8 cellular contexts compared by ENCODE assay signal in the genomic region with DNA sequence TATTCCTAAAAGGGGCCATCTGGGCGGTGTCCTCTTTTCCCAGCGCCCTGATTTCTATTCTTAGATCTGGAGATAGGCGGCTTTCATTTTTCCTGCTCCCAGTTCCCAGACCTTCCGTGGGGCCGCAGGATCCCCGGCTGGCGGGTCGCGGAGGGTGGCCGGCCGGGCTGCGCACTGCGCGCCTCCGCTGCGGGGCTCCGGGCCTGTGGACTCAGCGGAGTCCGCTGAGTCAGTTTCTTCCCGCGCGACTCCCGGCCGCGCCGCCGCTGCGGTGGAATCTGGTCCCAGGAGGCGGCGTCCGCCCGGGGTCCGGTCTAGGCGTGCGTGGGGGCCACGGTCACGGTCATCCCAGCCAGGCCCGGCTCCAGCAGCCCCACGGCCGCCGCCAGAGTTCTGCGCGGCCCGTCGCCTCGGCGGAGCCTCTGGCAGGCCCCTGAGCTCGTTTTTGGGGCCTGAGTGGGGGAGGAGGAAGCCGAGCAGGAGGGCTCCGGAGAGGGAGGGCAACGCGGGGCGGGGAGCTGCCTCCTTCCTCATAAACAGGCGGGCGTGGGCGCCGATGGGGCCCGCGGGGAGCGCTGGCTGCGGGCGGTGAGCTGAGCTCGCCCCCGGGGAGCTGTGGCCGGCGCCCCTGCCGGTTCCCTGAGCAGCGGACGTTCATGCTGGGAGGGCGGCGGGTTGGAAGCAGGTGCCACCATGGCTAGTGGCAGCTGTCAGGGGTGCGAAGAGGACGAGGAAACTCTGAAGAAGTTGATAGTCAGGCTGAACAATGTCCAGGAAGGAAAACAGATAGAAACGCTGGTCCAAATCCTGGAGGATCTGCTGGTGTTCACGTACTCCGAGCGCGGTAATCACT. TPM values are rescaled to one million over a fixed set of nuclear protein-coding genes. Genes with fewer than 3 reads are reported as not detected.
A peak's percentile ranks its signal among the peaks of the same experiment; 100 is the strongest.
DNase-seq lines count a peak whose midpoint lies in the region; ATAC-seq and TF ChIP-seq lines count a peak whose summit lies in the region.

A gene (plus strand): TSS at position 559 of the 853 bp plus-strand sequence. CDS start 135 bp downstream, at position 694.

- WGBS in testis, 2 donors: 0 to 1% methylated on average over 23 to 59 of the region's 78 CpGs

- peak within 1 kb of the TSS; percentile 56 to 68 for H3K4me3 Mint-ChIP-seq in activated T-cell treated with anti-CD3 and anti-CD28 coated beads, Interleukin-2, amount 50 U/mL, for 72 hours
- peak within 1 kb of the TSS; percentile 57 to 82 (median 69) for H3K4me3 Mint-ChIP-seq in naive thymus-derived CD8-positive, alpha-beta T cell

- peaks cover 0 to 2% of the 10 kb centered on the region in 2 donors for H3K9me3 Mint-ChIP-seq in activated T-cell treated with anti-CD3 and anti-CD28 coated beads, Interleukin-2, amount 50 U/mL, for 72 hours
- H3K9me3 Mint-ChIP-seq in naive thymus-derived CD8-positive, alpha-beta T cell: peaks cover 0 to 14% (median 3%) of the 10 kb centered on the region in 9 donors

- no peaks in the 10 kb centered on the region for H3K4me1 ChIP-seq in testis

- peak within 1 kb of the TSS; percentile 33 for H3K27ac Mint-ChIP-seq in activated T-cell treated with anti-CD3 and anti-CD28 coated beads, Interleukin-2, amount 50 U/mL, for 72 hours
- peak within 1 kb of the TSS in 3 of 10 donors; percentile 49 to 77 (median 62) for H3K27ac Mint-ChIP-seq in naive thymus-derived CD8-positive, alpha-beta T cell

- TF ChIP-seq POLR2A in testis (IDR thresholded peaks at IDR 0.05): no peak

- peak within 1 kb of the TSS; percentile 94 to 96 for H3K27ac ChIP-seq in testis

- peak; percentile 53 for ATAC-seq in HG02852 (IDR thresholded peaks at IDR 0.05; ENCODE audit: unreplicated experiment)
- peak; percentile 79 to 84 for ATAC-seq in activated T-cell treated with anti-CD3 and anti-CD28 coated beads, Interleukin-2, amount 50 U/mL, for 72 hours (replicated peaks in 1 of 2)
- peak; percentile 70 to 84 for ATAC-seq in naive thymus-derived CD8-positive, alpha-beta T cell

- intact Hi-C loops in testis (cut with DNase I; ENCODE audit: low total_unique reads): no loop called here

- H3K36me3 Mint-ChIP-seq in activated T-cell treated with anti-CD3 and anti-CD28 coated beads, Interleukin-2, amount 50 U/mL, for 72 hours (ENCODE audit: insufficient read depth in 2 of 2): no peaks in the 10 kb centered on the region
- H3K36me3 Mint-ChIP-seq in naive thymus-derived CD8-positive, alpha-beta T cell: peaks cover 2 to 4% (median 3%) of the 10 kb centered on the region in 3 donors

- peak; percentile 6 for DNase-seq in NCI-H2227 (lab: John Stamatoyannopoulos, UW; ENCODE audit: unreplicated experiment)
- DNase-seq in NCI-H2227 treated with DMSO at 0.1 percent for 48 hours (lab: John Stamatoyannopoulos, UW): no peak
- DNase-seq in NCI-H774 (lab: John Stamatoyannopoulos, UW): peak; percentile 25
- peak; percentile 47 to 49 for DNase-seq in activated T-cell treated with anti-CD3 and anti-CD28 coated beads, Interleukin-2, amount 50 U/mL, for 72 hours
- DNase-seq in fibroblast of peridontal ligament (ENCODE audit: extremely low read depth): peak; percentile 72
- DNase-seq in naive thymus-derived CD8-positive, alpha-beta T cell: peak in 9 of 10 donors; percentile 8 to 72 (median 16)
- DNase-seq in testis: peak; percentile 76

- no peaks in the 10 kb centered on the region for H3K36me3 ChIP-seq in testis (ENCODE audit: low read depth, missing control alignments)

- H3K9me3 ChIP-seq in testis: no peaks in the 10 kb centered on the region

- H3K27me3 Mint-ChIP-seq in activated T-cell treated with anti-CD3 and anti-CD28 coated beads, Interleukin-2, amount 50 U/mL, for 72 hours (ENCODE audit: low read depth): peaks cover 44% of the 10 kb centered on the region
- peaks cover 25 to 57% (median 35%) of the 10 kb centered on the region in 5 donors for H3K27me3 Mint-ChIP-seq in naive thymus-derived CD8-positive, alpha-beta T cell

- TF ChIP-seq CTCF in testis (IDR thresholded peaks at IDR 0.05): no peak

- POLR2A ChIA-PET in naive thymus-derived CD8-positive, alpha-beta T cell (lab: Charles Lee): interaction anchor here (0.6 kb wide), 1 partner anchor 83 kb away, joined by 5 read pairs; no protein-coding TSS in a partner anchor

- peaks cover 4% of the 10 kb centered on the region for H3K4me1 Mint-ChIP-seq in activated T-cell treated with anti-CD3 and anti-CD28 coated beads, Interleukin-2, amount 50 U/mL, for 72 hours (ENCODE audit: low read depth)
- peaks cover 2 to 41% (median 11%) of the 10 kb centered on the region in 4 donors for H3K4me1 Mint-ChIP-seq in naive thymus-derived CD8-positive, alpha-beta T cell

- H3K27me3 ChIP-seq in testis: no peaks in the 10 kb centered on the region

- peak within 1 kb of the TSS; percentile 73 to 84 for H3K4me3 ChIP-seq in testis

RNA-seq across cellular contexts. Expression of the gene that starts here (rescaled TPM):
- not detected for total RNA-seq in activated T-cell treated with anti-CD3 and anti-CD28 coated beads, Interleukin-2, amount 50 U/mL, for 72 hours
- total RNA-seq in naive thymus-derived CD8-positive, alpha-beta T cell: 1 to 10 TPM; 1.5 to 1.7 TPM
- polyA plus RNA-seq in naive thymus-derived CD8-positive, alpha-beta T cell: under 1 TPM in 2 of 3 donors, not detected in 1; 0.05 TPM
- 1 to 10 TPM; 5.1 to 6.2 TPM for total RNA-seq in testis
- 3.4 TPM for polyA plus RNA-seq in testis (ENCODE audit: insufficient read depth, low read depth, low replicate concordance)

Comparison
In these comparisons a context has a peak if more than half of its experiments do, and no peak if none do; other contexts are left out.
1. Peak in DNase-seq and ATAC-seq in activated T-cell treated with anti-CD3 and anti-CD28 coated beads, Interleukin-2, amount 50 U/mL, for 72 hours; RNA of the gene not detected or under 1 TPM.